ENCODE assay signal across 7 cellular contexts in genomic region chr19:381901-382300, GRCh38. TPM values are rescaled to one million over a fixed set of nuclear protein-coding genes. Genes with fewer than 3 reads are reported as not detected.
DNase-seq lines count a peak whose midpoint lies in the region; TF ChIP-seq lines count a peak whose summit lies in the region.
"Not testable (repeated sequence)": the region's sequence is repeated elsewhere in the genome, so short reads cannot be mapped to it uniquely, and the experiment has no call there.

No MANE protein-coding gene starts in this region.

- H3K36me3 Mint-ChIP-seq in activated T-helper 2 cell treated with anti-CD3 and anti-CD28 coated beads, Interferon-gamma antibody, Interleukin-2, Interleukin-4, amounts not matched to agents 10 μg/mL and 5 μg/mL and 100 μg/mL, durations not matched to agents 14 hours and 24 hours and 36 hours (ENCODE audit: low read depth) = not testable (repeated sequence)
- H3K36me3 Mint-ChIP-seq in glutamatergic neuron (ENCODE audit: unreplicated experiment) = peaks cover 14% of the 10 kb centered on the region

- H3K27me3 Mint-ChIP-seq in activated T-helper 2 cell treated with anti-CD3 and anti-CD28 coated beads, Interferon-gamma antibody, Interleukin-2, Interleukin-4, amounts not matched to agents 10 μg/mL and 5 μg/mL and 100 μg/mL, durations not matched to agents 14 hours and 24 hours and 36 hours (ENCODE audit: low read depth) = peaks cover 15% of the 10 kb centered on the region
- peaks cover 13% of the 10 kb centered on the region for H3K27me3 Mint-ChIP-seq in glutamatergic neuron (ENCODE audit: unreplicated experiment)

- not testable (repeated sequence) for H3K4me1 ChIP-seq in HEK293 (ENCODE audit: control insufficient read depth, insufficient read depth, low read length)

- H3K27ac ChIP-seq in HEK293 (ENCODE audit: extremely low read depth, low read depth, low read length) = not testable (repeated sequence)

- H3K4me1 Mint-ChIP-seq in activated T-helper 2 cell treated with anti-CD3 and anti-CD28 coated beads, Interferon-gamma antibody, Interleukin-2, Interleukin-4, amounts not matched to agents 10 μg/mL and 5 μg/mL and 100 μg/mL, durations not matched to agents 14 hours and 24 hours and 36 hours (ENCODE audit: low read depth) = peaks cover 19% of the 10 kb centered on the region
- peaks cover 14% of the 10 kb centered on the region for H3K4me1 Mint-ChIP-seq in glutamatergic neuron (ENCODE audit: low read depth, unreplicated experiment)

- not testable (repeated sequence) for H3K9me3 ChIP-seq in HEK293 (ENCODE audit: control insufficient read depth, insufficient read depth, low read depth, low read length)

- not testable (repeated sequence) for H3K9me3 Mint-ChIP-seq in activated T-helper 2 cell treated with anti-CD3 and anti-CD28 coated beads, Interferon-gamma antibody, Interleukin-2, Interleukin-4, amounts not matched to agents 10 μg/mL and 5 μg/mL and 100 μg/mL, durations not matched to agents 14 hours and 24 hours and 36 hours
- peaks cover 20% of the 10 kb centered on the region for H3K9me3 Mint-ChIP-seq in glutamatergic neuron (ENCODE audit: unreplicated experiment)

- not testable (repeated sequence) for H3K4me3 ChIP-seq in HEK293 (ENCODE audit: low read depth, low read length)

- TF ChIP-seq CTCF in HEK293 (tag by site-specific recombination; IDR thresholded peaks at IDR 0.05); glutamatergic neuron (IDR thresholded peaks at IDR 0.05; ENCODE audit: partially characterized antibody, unreplicated experiment): not testable (repeated sequence)

- intact Hi-C loops in activated T-helper 2 cell treated with anti-CD3 and anti-CD28 coated beads, Interferon-gamma antibody, Interleukin-2, Interleukin-4, amounts not matched to agents 10 μg/mL and 5 μg/mL and 100 μg/mL, durations not matched to agents 14 hours and 24 hours and 36 hours (cut with micrococcal nuclease) = loop anchor here (5.0 kb wide), 1 partner anchor 105 kb away; no protein-coding TSS in a partner anchor

- CTCF ChIA-PET in HEK293 (lab: Yijun Ruan, JAX) = interaction anchor here (1.1 kb wide), 1 partner anchor 129 kb away, joined by 3 read pairs; no protein-coding TSS in a partner anchor

- not testable (repeated sequence) for H3K4me3 Mint-ChIP-seq in activated T-helper 2 cell treated with anti-CD3 and anti-CD28 coated beads, Interferon-gamma antibody, Interleukin-2, Interleukin-4, amounts not matched to agents 10 μg/mL and 5 μg/mL and 100 μg/mL, durations not matched to agents 14 hours and 24 hours and 36 hours (ENCODE audit: low read depth); glutamatergic neuron (ENCODE audit: unreplicated experiment)

- not testable (repeated sequence) for H3K36me3 ChIP-seq in HEK293 (ENCODE audit: control insufficient read depth in 2 of 2, insufficient read depth in 1 of 2, low read length in 2 of 2)

- POLR2A ChIA-PET in HEK293 (lab: Yijun Ruan, JAX) = interaction anchor here (0.5 kb wide), 1 partner anchor 36 kb away, joined by 4 read pairs; no protein-coding TSS in a partner anchor

- H3K27ac Mint-ChIP-seq in activated T-helper 2 cell treated with anti-CD3 and anti-CD28 coated beads, Interferon-gamma antibody, Interleukin-2, Interleukin-4, amounts not matched to agents 10 μg/mL and 5 μg/mL and 100 μg/mL, durations not matched to agents 14 hours and 24 hours and 36 hours = peak overlapping the region; percentile 85
- peak overlapping the region; percentile 75 for H3K27ac Mint-ChIP-seq in glutamatergic neuron (ENCODE audit: unreplicated experiment)

- DNase-seq in COLO668 (lab: John Stamatoyannopoulos, UW; ENCODE audit: unreplicated experiment) = peak; percentile 50
- peak; percentile 62 for DNase-seq in NK-92 treated with Interleukin-12 subunit alpha and Interleukin-12 subunit beta, amount 100 ng/mL, for 24 hours (lab: John Stamatoyannopoulos, UW)
- DNase-seq in activated CD8-positive, alpha-beta memory T cell treated with anti-CD3 and anti-CD28 coated beads for 24 hours = peak; percentile 65
- not testable (repeated sequence) for DNase-seq in activated T-helper 2 cell treated with anti-CD3 and anti-CD28 coated beads, Interferon-gamma antibody, Interleukin-2, Interleukin-4, amounts not matched to agents 10 μg/mL and 5 μg/mL and 100 μg/mL, durations not matched to agents 14 hours and 24 hours and 36 hours (ENCODE audit: low spot score); glutamatergic neuron
- peak; percentile 34 for DNase-seq in stimulated activated CD8-positive, alpha-beta memory T cell treated with anti-CD3 and anti-CD28 coated beads, Interleukin-4, amount 100 ng/mL, for 48 hours

TF ChIP-seq in HEK293, 187 proteins besides CTCF, POLR2A, EP300 and RAD21:
- TF ChIP-seq EGR2 (tag by site-specific recombination; IDR thresholded peaks at IDR 0.05; ENCODE audit: low read depth) = peak; percentile 40; the same call in 1 of the 2 replicates
- TF ChIP-seq ZFHX2 (tag by site-specific recombination; conservative IDR thresholded peaks at IDR 0.05) = peak; percentile 23; the same call in 1 of the 2 replicates

RNA-seq across cellular contexts. Expression of gene C2CD4C, which starts 27.0 kb away (rescaled TPM):
- total RNA-seq in activated T-helper 2 cell treated with anti-CD3 and anti-CD28 coated beads, Interferon-gamma antibody, Interleukin-2, Interleukin-4, amounts not matched to agents 10 μg/mL and 5 μg/mL and 100 μg/mL, durations not matched to agents 14 hours and 24 hours and 36 hours = 0.14 and 0.23 TPM in 2 replicates
- 9.6 TPM for total RNA-seq in glutamatergic neuron (ENCODE audit: unreplicated experiment)

RNA-seq across cellular contexts. Expression of gene MIER2, which starts 37.3 kb away (rescaled TPM):
- 29.2 and 30.5 TPM in 2 replicates for total RNA-seq in activated T-helper 2 cell treated with anti-CD3 and anti-CD28 coated beads, Interferon-gamma antibody, Interleukin-2, Interleukin-4, amounts not matched to agents 10 μg/mL and 5 μg/mL and 100 μg/mL, durations not matched to agents 14 hours and 24 hours and 36 hours
- total RNA-seq in glutamatergic neuron (ENCODE audit: unreplicated experiment) = 47.3 TPM
